22 cellular contexts compared by ENCODE assay signal in genomic region chr21:44903054-44903685, GRCh38. TPM values are rescaled to one million over a fixed set of nuclear protein-coding genes. Genes with fewer than 3 reads are reported as not detected.
DNase-seq lines count a peak whose midpoint lies in the region; ATAC-seq and TF ChIP-seq lines count a peak whose summit lies in the region.
"Had no signal": no experiment of that assay in that cellular context is flagged by ENCODE, and none has a peak within 500 bp of the region (broad histone marks: within the 10 kb centered on the region; RNA-seq: fewer than 3 reads in every experiment).

No MANE protein-coding gene starts in this region.

- TF ChIP-seq CTCF in CD4-positive, alpha-beta T cell (IDR thresholded peaks at IDR 0.05) = no peak

- no peak for ATAC-seq in CD4-positive, alpha-beta T cell (ENCODE audit: poor library complexity)
- peak; percentile 43 for ATAC-seq in naive thymus-derived CD4-positive, alpha-beta T cell
- ATAC-seq in T-cell (replicated peaks in 1 of 4) (no peak), HG02840 (IDR thresholded peaks at IDR 0.05; ENCODE audit: low FRiP score, unreplicated experiment) (no peak)

- peaks cover 91% of the 10 kb centered on the region for H3K36me3 Mint-ChIP-seq in activated T-cell treated with anti-CD3 and anti-CD28 coated beads, Interleukin-2, amount 50 U/mL, for 24 hours (ENCODE audit: low read depth)
- H3K36me3 Mint-ChIP-seq in CD4-positive, alpha-beta T cell (ENCODE audit: low read depth) = peaks cover 80% of the 10 kb centered on the region
- peaks cover 98% of the 10 kb centered on the region for H3K36me3 Mint-ChIP-seq in dendritic cell treated with granulocyte-macrophage colony-stimulating factor and Interleukin-4, amounts not matched to agents 40 ng/mL and 50 ng/mL, for 4 days (ENCODE audit: low read depth)
- peaks cover 12 to 47% (median 32%) of the 10 kb centered on the region in 5 donors for H3K36me3 Mint-ChIP-seq in naive thymus-derived CD4-positive, alpha-beta T cell
- peaks cover 42% of the 10 kb centered on the region for H3K36me3 Mint-ChIP-seq in T-cell

- H3K4me3 Mint-ChIP-seq in activated T-cell treated with anti-CD3 and anti-CD28 coated beads, Interleukin-2, amount 50 U/mL, for 24 hours = no peak overlapping the region
- no peak overlapping the region for H3K4me3 Mint-ChIP-seq in CD4-positive, alpha-beta T cell
- H3K4me3 Mint-ChIP-seq in dendritic cell treated with granulocyte-macrophage colony-stimulating factor and Interleukin-4, amounts not matched to agents 40 ng/mL and 50 ng/mL, for 4 days = peak overlapping the region; percentile 54
- peak overlapping the region in 1 of 10 donors; percentile 29 for H3K4me3 Mint-ChIP-seq in naive thymus-derived CD4-positive, alpha-beta T cell
- no peak overlapping the region for H3K4me3 Mint-ChIP-seq in T-cell

- H3K27me3 ChIP-seq in CD4-positive, alpha-beta T cell (ENCODE audit: control insufficient read depth, insufficient read depth, low read length) = no peaks in the 10 kb centered on the region
- no peaks in the 10 kb centered on the region for H3K27me3 ChIP-seq in naive thymus-derived CD4-positive, alpha-beta T cell (ENCODE audit: control insufficient read depth in 2 of 2, insufficient read depth in 2 of 2, low read length in 2 of 2)

- H3K27me3 Mint-ChIP-seq in activated T-cell treated with anti-CD3 and anti-CD28 coated beads, Interleukin-2, amount 50 U/mL, for 24 hours = no peaks in the 10 kb centered on the region
- no peaks in the 10 kb centered on the region for H3K27me3 Mint-ChIP-seq in CD4-positive, alpha-beta T cell
- H3K27me3 Mint-ChIP-seq in dendritic cell treated with granulocyte-macrophage colony-stimulating factor and Interleukin-4, amounts not matched to agents 40 ng/mL and 50 ng/mL, for 4 days = no peaks in the 10 kb centered on the region
- no peaks in the 10 kb centered on the region for H3K27me3 Mint-ChIP-seq in naive thymus-derived CD4-positive, alpha-beta T cell
- no peaks in the 10 kb centered on the region for H3K27me3 Mint-ChIP-seq in T-cell

- no peaks in the 10 kb centered on the region for H3K9me3 ChIP-seq in CD4-positive, alpha-beta T cell (ENCODE audit: control insufficient read depth, low read length)
- no peaks in the 10 kb centered on the region for H3K9me3 ChIP-seq in naive thymus-derived CD4-positive, alpha-beta T cell (ENCODE audit: control insufficient read depth in 2 of 3, low read length in 3 of 3)
- H3K9me3 ChIP-seq: esophagus squamous epithelium, HAP-1 had no signal

- H3K4me1 ChIP-seq in naive thymus-derived CD4-positive, alpha-beta T cell (ENCODE audit: control insufficient read depth in 2 of 2, insufficient read depth in 2 of 2, low read length in 2 of 2) = peaks cover 0 to 23% of the 10 kb centered on the region in 2 donors
- H3K4me1 ChIP-seq: HAP-1 had no signal

- no peak for DNase-seq in activated T-cell treated with anti-CD3 and anti-CD28 coated beads, Interleukin-2, amount 50 U/mL, for 24 hours
- no peak for DNase-seq in activated T-cell treated with anti-CD3 and anti-CD28 coated beads, Interleukin-2, amount 50 U/mL, for 1 hour
- DNase-seq in CD4-positive, alpha-beta T cell = no peak
- DNase-seq in naive thymus-derived CD4-positive, alpha-beta T cell = no peak
- no peak for DNase-seq in T-cell
- DNase-seq in islet precursor cell = no peak
- DNase-seq: activated CD4-positive, alpha-beta T cell treated with anti-CD3 and anti-CD28 coated beads, Interleukin-2, amount 50 U/mL, for 4 hours; amniotic stem cell; esophagus squamous epithelium; KG1; mammary epithelial cell; MM.1S; NCI-H1694 treated with DMSO at 0.1 percent for 48 hours; NCI-H2171 treated with DMSO at 0.1 percent for 48 hours; NCI-H526 treated with DMSO at 0.1 percent for 48 hours; small intestine; stimulated activated CD4-positive, alpha-beta T cell treated with anti-CD3 and anti-CD28 coated beads, Interleukin-2, amount 100 ng/mL, for 24 hours had no signal

- H3K9me3 Mint-ChIP-seq in activated T-cell treated with anti-CD3 and anti-CD28 coated beads, Interleukin-2, amount 50 U/mL, for 24 hours = no peaks in the 10 kb centered on the region
- H3K9me3 Mint-ChIP-seq in CD4-positive, alpha-beta T cell = no peaks in the 10 kb centered on the region
- H3K9me3 Mint-ChIP-seq in dendritic cell treated with granulocyte-macrophage colony-stimulating factor and Interleukin-4, amounts not matched to agents 40 ng/mL and 50 ng/mL, for 4 days = no peaks in the 10 kb centered on the region
- H3K9me3 Mint-ChIP-seq in naive thymus-derived CD4-positive, alpha-beta T cell = no peaks in the 10 kb centered on the region
- no peaks in the 10 kb centered on the region for H3K9me3 Mint-ChIP-seq in T-cell

- intact Hi-C loops in CD4-positive, alpha-beta T cell (cut with DNase I, micrococcal nuclease) = no loop called here
- intact Hi-C loops in dendritic cell treated with granulocyte-macrophage colony-stimulating factor and Interleukin-4, amounts not matched to agents 40 ng/mL and 50 ng/mL, for 4 days (cut with micrococcal nuclease) = no loop called here
- intact Hi-C loops in naive thymus-derived CD4-positive, alpha-beta T cell (cut with micrococcal nuclease) = no loop called here

- peak overlapping the region; percentile 30 for H3K27ac Mint-ChIP-seq in activated T-cell treated with anti-CD3 and anti-CD28 coated beads, Interleukin-2, amount 50 U/mL, for 24 hours
- peak overlapping the region; percentile 63 for H3K27ac Mint-ChIP-seq in CD4-positive, alpha-beta T cell
- H3K27ac Mint-ChIP-seq in dendritic cell treated with granulocyte-macrophage colony-stimulating factor and Interleukin-4, amounts not matched to agents 40 ng/mL and 50 ng/mL, for 4 days = peak overlapping the region; percentile 72
- peak overlapping the region in 5 of 9 donors; percentile 6 to 71 (median 14) for H3K27ac Mint-ChIP-seq in naive thymus-derived CD4-positive, alpha-beta T cell
- H3K27ac Mint-ChIP-seq in T-cell = peak overlapping the region in 1 of 2 donors; percentile 87

- peaks cover 22% of the 10 kb centered on the region for H3K4me1 Mint-ChIP-seq in activated T-cell treated with anti-CD3 and anti-CD28 coated beads, Interleukin-2, amount 50 U/mL, for 24 hours (ENCODE audit: low read depth)
- peaks cover 16% of the 10 kb centered on the region for H3K4me1 Mint-ChIP-seq in CD4-positive, alpha-beta T cell (ENCODE audit: low read depth)
- peaks cover 90% of the 10 kb centered on the region for H3K4me1 Mint-ChIP-seq in dendritic cell treated with granulocyte-macrophage colony-stimulating factor and Interleukin-4, amounts not matched to agents 40 ng/mL and 50 ng/mL, for 4 days (ENCODE audit: low read depth)
- peaks cover 7 to 38% (median 30%) of the 10 kb centered on the region in 7 donors for H3K4me1 Mint-ChIP-seq in naive thymus-derived CD4-positive, alpha-beta T cell
- peaks cover 21 to 32% (median 28%) of the 10 kb centered on the region in 3 donors for H3K4me1 Mint-ChIP-seq in T-cell

- no peak overlapping the region for H3K27ac ChIP-seq in CD4-positive, alpha-beta T cell (ENCODE audit: low read depth, low read length)
- H3K27ac ChIP-seq in naive thymus-derived CD4-positive, alpha-beta T cell (ENCODE audit: low read depth, low read length) = no peak overlapping the region
- H3K27ac ChIP-seq: coronary artery, esophagus squamous epithelium had no signal

- no peak overlapping the region for H3K4me3 ChIP-seq in naive thymus-derived CD4-positive, alpha-beta T cell (ENCODE audit: low read length)
- H3K4me3 ChIP-seq: coronary artery, esophagus squamous epithelium, HAP-1 had no signal

- POLR2A ChIA-PET in CD4-positive, alpha-beta T cell (lab: Charles Lee) = no interaction called here
- POLR2A ChIA-PET in naive thymus-derived CD4-positive, alpha-beta T cell (lab: Charles Lee) = interaction anchor here (1.0 kb wide), 1 partner anchor 25 kb away, joined by 3 read pairs; no protein-coding TSS in a partner anchor
- POLR2A ChIA-PET in T-cell (lab: Charles Lee) = no interaction called here

- peaks cover 48 to 96% (median 54%) of the 10 kb centered on the region in 3 experiments for H3K36me3 ChIP-seq in naive thymus-derived CD4-positive, alpha-beta T cell (ENCODE audit: control insufficient read depth in 2 of 3, insufficient read depth in 3 of 3, low read length in 3 of 3)
- H3K36me3 ChIP-seq: HAP-1 had no signal

- CTCF ChIA-PET in CD4-positive, alpha-beta T cell (lab: Charles Lee) = no interaction called here
- CTCF ChIA-PET in naive thymus-derived CD4-positive, alpha-beta T cell (lab: Charles Lee) = no interaction called here
- CTCF ChIA-PET in T-cell (lab: Charles Lee) = no interaction called here

RNA-seq across cellular contexts. Expression of gene ITGB2, which starts 17.5 kb away (rescaled TPM):
- total RNA-seq in CD4-positive, alpha-beta T cell = 100 to 1,000 TPM; 283 to 284 TPM
- total RNA-seq in naive thymus-derived CD4-positive, alpha-beta T cell = 100 to 1,000 TPM; 280 to 877 (median 371) TPM
- 100 to 1,000 TPM; 459 to 768 TPM for polyA plus RNA-seq in naive thymus-derived CD4-positive, alpha-beta T cell
- 100 to 1,000 TPM; 249 to 498 (median 304) TPM for total RNA-seq in T-cell
- polyA plus RNA-seq: BJ had no signal

RNA-seq across cellular contexts. Expression of gene PTTG1IP, which starts 29.7 kb away (rescaled TPM):
- 10 to 100 TPM; 99.0 to 99.5 TPM for total RNA-seq in CD4-positive, alpha-beta T cell
- total RNA-seq in naive thymus-derived CD4-positive, alpha-beta T cell = 100 to 1,000 TPM in 2 of 5 experiments, 10 to 100 TPM in 3; 83.8 to 122 (median 95.6) TPM
- polyA plus RNA-seq in naive thymus-derived CD4-positive, alpha-beta T cell = 10 to 100 TPM; 60.9 to 79.8 TPM
- 10 to 100 TPM; 73.4 to 91.1 (median 90.2) TPM for total RNA-seq in T-cell

RNA-seq across cellular contexts. Expression of gene SLX9, which starts 36.7 kb away (rescaled TPM):
- 1 to 10 TPM; 7.7 to 9.1 TPM for total RNA-seq in CD4-positive, alpha-beta T cell
- 10 to 100 TPM; 17.8 to 46.4 (median 20.6) TPM for total RNA-seq in naive thymus-derived CD4-positive, alpha-beta T cell
- 10 to 100 TPM; 13.2 to 14.9 TPM for polyA plus RNA-seq in naive thymus-derived CD4-positive, alpha-beta T cell
- total RNA-seq in T-cell = 10 to 100 TPM; 16.7 to 32.2 (median 26.7) TPM
